ENCODE assay signal across 16 cellular contexts in the genomic region with DNA sequence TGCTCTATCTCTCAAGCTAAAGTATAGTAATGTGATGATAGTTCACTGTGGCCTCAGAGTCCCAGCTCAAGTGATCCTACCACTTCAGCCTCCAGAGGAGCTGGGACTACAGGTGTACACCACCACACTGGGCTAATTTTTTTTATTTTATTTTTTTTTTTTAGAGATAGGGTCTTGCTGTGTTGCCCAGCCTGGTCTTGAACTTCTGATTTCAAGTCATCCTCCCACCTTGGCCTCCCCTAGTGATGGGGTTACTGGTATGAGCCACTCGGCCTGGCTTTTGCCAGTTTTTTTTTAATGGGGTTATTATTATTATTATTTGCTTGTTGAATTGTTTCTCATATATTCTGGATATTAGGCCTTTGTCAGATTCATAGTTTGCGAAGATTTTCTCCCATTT. TPM values are rescaled to one million over a fixed set of nuclear protein-coding genes. Genes with fewer than 3 reads are reported as not detected.
DNase-seq lines count a peak whose midpoint lies in the region; TF ChIP-seq lines count a peak whose summit lies in the region.
"Had no signal": no experiment of that assay in that cellular context is flagged by ENCODE, and none has a peak within 500 bp of the region (broad histone marks: within the 10 kb centered on the region; RNA-seq: fewer than 3 reads in every experiment).

No MANE protein-coding gene starts in this region.

- H3K27me3 ChIP-seq in ectodermal cell (ENCODE audit: control insufficient read depth, insufficient read depth, low read length, poor library complexity, severe bottlenecking) (no peaks in the 10 kb centered on the region), trophoblast cell (ENCODE audit: insufficient read depth, low read length) (no peaks in the 10 kb centered on the region)

- peak overlapping the region; percentile 36 for H3K27ac ChIP-seq in ectodermal cell (ENCODE audit: insufficient read depth, low read depth, low read length, poor library complexity, severe bottlenecking)
- no peak overlapping the region for H3K27ac ChIP-seq in trophoblast cell (ENCODE audit: low read depth, low read length)
- H3K27ac ChIP-seq: C4-2B had no signal

- no peak overlapping the region for H3K18ac ChIP-seq in trophoblast cell (ENCODE audit: low read length)

- H3K4me2 ChIP-seq in trophoblast cell (ENCODE audit: low read length), result no peak overlapping the region

- no peaks in the 10 kb centered on the region for H3K9me3 ChIP-seq in ectodermal cell (ENCODE audit: control insufficient read depth, low read length)
- no peaks in the 10 kb centered on the region for H3K9me3 ChIP-seq in trophoblast cell (ENCODE audit: insufficient read depth, low read depth, low read length)
- H3K9me3 ChIP-seq: HAP-1 had no signal

- no peak for DNase-seq in HFFc6
- no peak for DNase-seq in trophoblast cell
- no peak for DNase-seq in HuH-7 (ENCODE audit: low spot score)
- DNase-seq in NAMALWA (ENCODE audit: low spot score), result no peak
- no peak for DNase-seq in NCI-H748 (lab: John Stamatoyannopoulos, UW; ENCODE audit: unreplicated experiment)
- DNase-seq: CD4-positive, CD25-positive, alpha-beta regulatory T cell; CD8-positive, alpha-beta memory T cell; DMS 273 treated with DMSO at 0.1 percent for 48 hours; DMS79; EL; GDM1; GOT3 had no signal

- H2AK5ac ChIP-seq in trophoblast cell (ENCODE audit: low read length), result no peak overlapping the region

- no peak overlapping the region for H4K8ac ChIP-seq in trophoblast cell (ENCODE audit: low read depth, low read length)

- no peak overlapping the region for H3K23ac ChIP-seq in trophoblast cell (ENCODE audit: low read length)

- 81 to 96% methylated on average over 2 of the region's 2 CpGs for WGBS in ectodermal cell, 2 experiments
- WGBS in trophoblast cell (ENCODE audit: extremely low coverage, insufficient coverage, insufficient read length), result no CpG with 5 or more reads among the region's 2 CpGs

- peaks cover 13% of the 10 kb centered on the region for H3K36me3 Mint-ChIP-seq in HFFc6 (ENCODE audit: low read depth)

- peak overlapping the region; percentile 25; the same call in 1 of the 2 replicates for H3K27ac Mint-ChIP-seq in HFFc6
- H3K27ac Mint-ChIP-seq: CD8-positive, alpha-beta memory T cell had no signal

- no peak overlapping the region for H3K4me3 Mint-ChIP-seq in HFFc6
- H3K4me3 Mint-ChIP-seq: CD4-positive, CD25-positive, alpha-beta regulatory T cell; CD8-positive, alpha-beta memory T cell had no signal

- H3K9ac ChIP-seq in trophoblast cell (ENCODE audit: low read length), result no peak overlapping the region

- no peaks in the 10 kb centered on the region for H3K36me3 ChIP-seq in ectodermal cell (ENCODE audit: control insufficient read depth, insufficient read depth, low read length)
- peaks cover 7 to 10% of the 10 kb centered on the region in 2 experiments for H3K36me3 ChIP-seq in trophoblast cell (ENCODE audit: control insufficient read depth in 1 of 2, insufficient read depth in 2 of 2, low read length in 2 of 2)

- H3K9me3 Mint-ChIP-seq in HFFc6, result no peaks in the 10 kb centered on the region
- H3K9me3 Mint-ChIP-seq: CD4-positive, CD25-positive, alpha-beta regulatory T cell; CD8-positive, alpha-beta memory T cell had no signal

- no peaks in the 10 kb centered on the region for H3K79me2 ChIP-seq in trophoblast cell (ENCODE audit: control insufficient read depth, insufficient read depth, low read length, poor library complexity)

- TF ChIP-seq CTCF in HFFc6 (IDR thresholded peaks at IDR 0.05), result no peak

- no peak overlapping the region for H2AFZ ChIP-seq in trophoblast cell (ENCODE audit: insufficient read depth, low read length, poor library complexity)

- H2BK5ac ChIP-seq in trophoblast cell (ENCODE audit: low read depth, low read length, poor library complexity), result no peak overlapping the region

- peak overlapping the region; percentile 36 for H3K4ac ChIP-seq in trophoblast cell (ENCODE audit: low read depth, low read length)

- H3K4me3 ChIP-seq in ectodermal cell (ENCODE audit: insufficient read depth, low read depth, low read length) (no peak overlapping the region), trophoblast cell (ENCODE audit: low read depth, low read length) (no peak overlapping the region)
- H3K4me3 ChIP-seq: GM12878, HAP-1 had no signal

- peaks cover 39% of the 10 kb centered on the region for H3K4me1 Mint-ChIP-seq in HFFc6 (ENCODE audit: low read depth)

- H2BK120ac ChIP-seq in trophoblast cell (ENCODE audit: insufficient read depth, low read length, poor library complexity), result no peak overlapping the region

- H3K4me1 ChIP-seq in ectodermal cell (ENCODE audit: control insufficient read depth, insufficient read depth, low read length) (no peaks in the 10 kb centered on the region), trophoblast cell (ENCODE audit: control insufficient read depth in 1 of 2, insufficient read depth in 2 of 2, low read length in 2 of 2) (no peaks in the 10 kb centered on the region)
- H3K4me1 ChIP-seq: HAP-1 had no signal

- no peak overlapping the region for H4K91ac ChIP-seq in trophoblast cell (ENCODE audit: low read depth, low read length)

- H2BK12ac ChIP-seq in trophoblast cell (ENCODE audit: low read length), result no peak overlapping the region

- H3K79me1 ChIP-seq in trophoblast cell (ENCODE audit: low read length), result no peaks in the 10 kb centered on the region

- 0 out of 2 replicates have a peak, but pooled peaks cover 2% of the 10 kb centered on the region for H3K27me3 Mint-ChIP-seq in HFFc6 (ENCODE audit: insufficient read depth)
- H3K27me3 Mint-ChIP-seq: CD4-positive, CD25-positive, alpha-beta regulatory T cell; CD8-positive, alpha-beta memory T cell had no signal

- H3K14ac ChIP-seq in trophoblast cell (ENCODE audit: low read length), result no peak overlapping the region

- no peak overlapping the region for H4K12ac ChIP-seq in trophoblast cell (ENCODE audit: low read depth, low read length)

RNA-seq across cellular contexts. Expression of gene FAF2, which starts 13.2 kb away (rescaled TPM):
- total RNA-seq in HFFc6 (2021; fragmentation: NEBNext Ultra II Directional; extraction: Animal tissue kit (Norgen Biotek cat#: 25700)), result 10 to 100 TPM; 43.4 to 53.1 (median 49.3) TPM
- polyA plus RNA-seq in ectodermal cell (2013, experiment 1 of 4), result 43.1 TPM
- polyA plus RNA-seq in ectodermal cell (2013, experiment 2 of 4), result 53.0 TPM
- polyA plus RNA-seq in ectodermal cell (2013, experiment 3 of 4), result 35.4 TPM
- 36.9 TPM for polyA plus RNA-seq in ectodermal cell (2013, experiment 4 of 4)
- 48.3 and 49.9 TPM in 2 replicates for polyA plus RNA-seq in trophoblast cell (2013)

RNA-seq across cellular contexts. Expression of gene CLTB, which starts 45.0 kb away (rescaled TPM):
- 100 to 1,000 TPM; 178 to 226 (median 202) TPM for total RNA-seq in HFFc6 (2021; fragmentation: NEBNext Ultra II Directional; extraction: Animal tissue kit (Norgen Biotek cat#: 25700))
- 27.5 TPM for polyA plus RNA-seq in ectodermal cell (2013, experiment 1 of 4)
- polyA plus RNA-seq in ectodermal cell (2013, experiment 2 of 4), result 25.1 TPM
- polyA plus RNA-seq in ectodermal cell (2013, experiment 3 of 4), result 26.1 TPM
- 25.5 TPM for polyA plus RNA-seq in ectodermal cell (2013, experiment 4 of 4)
- 128 and 137 TPM in 2 replicates for polyA plus RNA-seq in trophoblast cell (2013)
